21 cellular contexts compared by ENCODE assay signal in the genomic region with DNA sequence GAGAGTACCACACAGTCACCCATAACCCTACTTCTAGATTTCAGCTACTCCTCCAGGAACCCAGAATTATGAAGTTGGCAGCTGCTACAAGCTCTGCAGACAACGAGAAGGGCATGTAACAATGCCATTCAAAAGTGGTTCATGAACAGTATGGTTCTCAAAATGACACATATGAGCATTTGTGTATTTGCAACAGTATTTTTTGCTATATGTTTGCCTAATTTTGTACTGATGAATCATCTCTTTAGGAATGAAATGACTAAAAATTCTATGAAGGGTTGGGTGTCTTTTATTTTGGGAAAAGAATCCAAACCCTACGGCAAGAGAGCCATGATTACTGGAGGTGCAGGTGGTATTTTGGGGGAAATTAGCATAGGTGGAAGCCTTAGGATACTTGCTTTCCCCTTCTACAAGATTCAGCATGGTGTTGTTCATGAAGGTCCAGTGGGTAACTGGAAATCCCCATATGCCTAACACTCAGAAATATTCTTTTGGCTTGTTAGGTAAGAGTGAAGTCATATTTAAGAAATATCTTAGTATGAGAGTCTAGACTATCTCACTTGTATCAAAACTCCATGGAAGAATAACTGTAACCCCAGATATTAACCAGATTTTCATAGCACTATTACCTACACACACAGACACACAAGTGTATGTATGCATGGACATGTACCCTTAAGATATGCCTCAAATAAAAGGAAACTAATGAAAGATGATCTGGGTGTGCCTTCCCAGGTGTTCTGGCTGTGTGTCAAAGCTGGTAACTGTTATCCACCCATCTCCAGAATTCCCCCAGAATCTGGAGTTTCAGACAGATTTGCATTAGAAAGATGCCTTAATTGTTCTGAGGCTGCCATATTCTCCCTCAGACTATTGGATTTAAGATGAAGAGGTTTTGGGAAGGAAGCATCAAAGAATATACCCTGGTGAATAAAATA.
"Had no signal": no experiment of that assay in that cellular context is flagged by ENCODE, and none has a peak within 500 bp of the region (broad histone marks: within the 10 kb centered on the region; RNA-seq: fewer than 3 reads in every experiment).

No MANE protein-coding gene starts in this region.

- H3K9me3 ChIP-seq: thyroid gland had no signal

- H3K4me3 ChIP-seq: dorsolateral prefrontal cortex, lung, thyroid gland had no signal

- DNase-seq: activated B cell treated with CpG ODN at 0.5 μM for 24 hours; activated CD4-positive, alpha-beta memory T cell treated with anti-CD3 and anti-CD28 coated beads for 36 hours; activated CD4-positive, alpha-beta T cell treated with anti-CD3 and anti-CD28 coated beads for 4 hours; activated naive CD4-positive, alpha-beta T cell; activated naive CD8-positive, alpha-beta T cell treated with anti-CD3 and anti-CD28 coated beads for 36 hours; activated T-cell treated with anti-CD3 and anti-CD28 coated beads for 4 hours; amygdala; caudate nucleus; dorsolateral prefrontal cortex; hypothalamus; islet precursor cell; midbrain; nucleus accumbens; stimulated activated CD4-positive, alpha-beta T cell treated with anti-CD3 and anti-CD28 coated beads, Interleukin-4, amount 100 ng/mL, for 4 hours; stimulated activated naive B cell treated with anti-CD40 and anti-IgM and Interleukin-4, amounts not matched to agents 10 μg/mL and 1 μg/mL and 100 μg/mL, for 72 hours; T-helper 9 cell; thyroid gland had no signal

- H3K27ac ChIP-seq: dorsolateral prefrontal cortex, thyroid gland had no signal

- H3K4me1 ChIP-seq: thyroid gland had no signal

- ATAC-seq: sciatic nerve; stimulated activated naive B cell treated with anti-CD40 and anti-IgM and Interleukin-4, amounts not matched to agents 10 μg/mL and 1 μg/mL and 100 μg/mL, for 72 hours had no signal

- H3K36me3 ChIP-seq: thyroid gland had no signal

- H3K27me3 ChIP-seq: dorsolateral prefrontal cortex, thyroid gland had no signal

- FAIRE-seq: colon, frontal cortex had no signal
